In genomic region chr1:100722211-100722610, GRCh38 we compare ENCODE assay signal across 1 cellular context.
TF ChIP-seq lines count a peak whose summit lies in the region.

No MANE protein-coding gene starts in this region.

TF ChIP-seq in WTC11, 78 proteins besides CTCF, POLR2A, EP300 and RAD21 (continued from another document):
- TF ChIP-seq ARID4B (CRISPR knock-in tag; IDR thresholded peaks at IDR 0.05; ENCODE audit: borderline replicate concordance) (no peak), ZNF425 (CRISPR knock-in tag; conservative IDR thresholded peaks at IDR 0.05) (no peak), KAT7 (CRISPR knock-in tag; IDR thresholded peaks at IDR 0.05; ENCODE audit: borderline replicate concordance) (no peak), ATF3 (CRISPR knock-in tag; conservative IDR thresholded peaks at IDR 0.05) (no peak), RELA (CRISPR knock-in tag; IDR thresholded peaks at IDR 0.05; ENCODE audit: borderline replicate concordance) (no peak), ZNF121 (CRISPR knock-in tag; IDR thresholded peaks at IDR 0.05) (no peak), ZNF532 (CRISPR knock-in tag; IDR thresholded peaks at IDR 0.05; ENCODE audit: borderline replicate concordance) (no peak), FOXK1 (CRISPR knock-in tag; IDR thresholded peaks at IDR 0.05) (no peak), ZNF671 (CRISPR knock-in tag; IDR thresholded peaks at IDR 0.05) (no peak), SMAD4 (CRISPR knock-in tag; IDR thresholded peaks at IDR 0.05) (no peak), NFE2L1 (CRISPR knock-in tag; IDR thresholded peaks at IDR 0.05) (no peak)
- TF ChIP-seq, protein P1, sequence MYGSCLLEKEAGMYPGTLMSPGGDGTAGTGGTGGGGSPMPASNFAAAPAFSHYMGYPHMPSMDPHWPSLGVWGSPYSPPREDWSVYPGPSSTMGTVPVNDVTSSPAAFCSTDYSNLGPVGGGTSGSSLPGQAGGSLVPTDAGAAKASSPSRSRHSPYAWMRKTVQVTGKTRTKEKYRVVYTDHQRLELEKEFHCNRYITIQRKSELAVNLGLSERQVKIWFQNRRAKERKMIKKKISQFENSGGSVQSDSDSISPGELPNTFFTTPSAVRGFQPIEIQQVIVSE (CRISPR knock-in tag; IDR thresholded peaks at IDR 0.05; ENCODE audit: borderline replicate concordance) = no peak
- TF ChIP-seq, protein P2, sequence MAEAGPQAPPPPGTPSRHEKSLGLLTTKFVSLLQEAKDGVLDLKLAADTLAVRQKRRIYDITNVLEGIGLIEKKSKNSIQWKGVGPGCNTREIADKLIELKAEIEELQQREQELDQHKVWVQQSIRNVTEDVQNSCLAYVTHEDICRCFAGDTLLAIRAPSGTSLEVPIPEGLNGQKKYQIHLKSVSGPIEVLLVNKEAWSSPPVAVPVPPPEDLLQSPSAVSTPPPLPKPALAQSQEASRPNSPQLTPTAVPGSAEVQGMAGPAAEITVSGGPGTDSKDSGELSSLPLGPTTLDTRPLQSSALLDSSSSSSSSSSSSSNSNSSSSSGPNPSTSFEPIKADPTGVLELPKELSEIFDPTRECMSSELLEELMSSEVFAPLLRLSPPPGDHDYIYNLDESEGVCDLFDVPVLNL (CRISPR knock-in tag; IDR thresholded peaks at IDR 0.05; ENCODE audit: borderline replicate concordance, low read depth) = no peak
